ENCODE assay signal across 29 cellular contexts in genomic region chr18:50247562-50247961, GRCh38. TPM values are rescaled to one million over a fixed set of nuclear protein-coding genes. Genes with fewer than 3 reads are reported as not detected.
"Had no signal": no experiment of that assay in that cellular context is flagged by ENCODE, and none has a peak within 500 bp of the region (broad histone marks: within the 10 kb centered on the region; RNA-seq: fewer than 3 reads in every experiment).

No MANE protein-coding gene starts in this region.

- H3K27ac ChIP-seq: stomach, suprapubic skin, testis, thoracic aorta, thyroid gland, tibial artery, tibial nerve, transverse colon, upper lobe of left lung, upper lobe of right lung, uterus, vagina had no signal

- H3K9me3 Mint-ChIP-seq: stimulated activated effector memory CD8-positive, alpha-beta T cell treated with anti-CD3 and anti-CD28 coated beads, Interleukin-12 subunit alpha, Interleukin-12 subunit beta, amount 100 ng/mL, for 72 hours; stimulated activated naive B cell treated with anti-CD40 and anti-IgM and Interleukin-4, amounts not matched to agents 10 μg/mL and 1 μg/mL and 100 μg/mL, for 72 hours; stimulated activated naive CD8-positive, alpha-beta T cell treated with anti-CD3 and anti-CD28 coated beads, Interleukin-15, Interleukin-2, amounts not matched to agents 100 ng/mL and 50 ng/mL, for 24 hours; type B pancreatic cell had no signal

- H3K27ac Mint-ChIP-seq: stimulated activated effector memory CD8-positive, alpha-beta T cell treated with anti-CD3 and anti-CD28 coated beads, Interleukin-12 subunit alpha, Interleukin-12 subunit beta, amount 100 ng/mL, for 72 hours; stimulated activated memory B cell treated with anti-CD40 and anti-IgM and Interleukin-4, amounts not matched to agents 10 μg/mL and 1 μg/mL and 100 μg/mL, for 72 hours; stimulated activated naive B cell treated with anti-CD40 and anti-IgM and Interleukin-4, amounts not matched to agents 10 μg/mL and 1 μg/mL and 100 μg/mL, for 72 hours; stimulated activated naive CD8-positive, alpha-beta T cell treated with anti-CD3 and anti-CD28 coated beads, Interleukin-15, amount 100 ng/mL, for 72 hours; stimulated activated naive CD8-positive, alpha-beta T cell treated with anti-CD3 and anti-CD28 coated beads, Interleukin-15, Interleukin-2, amounts not matched to agents 100 ng/mL and 50 ng/mL, for 24 hours; type B pancreatic cell had no signal

- H3K4me3 ChIP-seq: stomach, suprapubic skin, testis, thoracic aorta, thyroid gland, tibial artery, tibial nerve, transverse colon, upper lobe of left lung, upper lobe of right lung, uterus, vagina had no signal

- DNase-seq: stimulated activated CD4-positive, alpha-beta T cell treated with anti-CD3 and anti-CD28 coated beads, Interleukin-2, amount 100 ng/mL, for 48 hours; stimulated activated CD4-positive, alpha-beta T cell treated with anti-CD3 and anti-CD28 coated beads, Interleukin-4, amount 100 ng/mL, for 1 hour; stimulated activated CD4-positive, alpha-beta T cell treated with anti-CD3 and anti-CD28 coated beads, Interleukin-4, amount 100 ng/mL, for 24 hours; stimulated activated CD4-positive, alpha-beta T cell treated with anti-CD3 and anti-CD28 coated beads, Interleukin-4, amount 100 ng/mL, for 4 hours; stimulated activated CD8-positive, alpha-beta memory T cell treated with anti-CD3 and anti-CD28 coated beads, Interleukin-4, amount 100 ng/mL, for 48 hours; stimulated activated naive B cell treated with anti-CD40 and anti-IgM and Interleukin-4, amounts not matched to agents 10 μg/mL and 1 μg/mL and 100 μg/mL, for 72 hours; stimulated activated naive CD4-positive, alpha-beta T cell; stimulated activated naive CD4-positive, alpha-beta T cell treated with Interleukin-2 at 50 U/mL for 16 hours; stimulated activated naive CD8-positive, alpha-beta T cell treated with anti-CD3 and anti-CD28 coated beads, Interleukin-15, amount 100 ng/mL, for 72 hours; stimulated activated naive CD8-positive, alpha-beta T cell treated with anti-CD3 and anti-CD28 coated beads, Interleukin-15, Interleukin-2, amounts not matched to agents 100 U/mL and 50 U/mL, for 24 hours; stomach; substantia nigra; testis; thyroid gland; tibial artery; transverse colon; trophoblast cell; upper lobe of left lung; upper lobe of right lung; uterus had no signal

- H3K36me3 Mint-ChIP-seq: stimulated activated effector memory CD8-positive, alpha-beta T cell treated with anti-CD3 and anti-CD28 coated beads, Interleukin-12 subunit alpha, Interleukin-12 subunit beta, amount 100 ng/mL, for 72 hours; stimulated activated memory B cell treated with anti-CD40 and anti-IgM and Interleukin-4, amounts not matched to agents 10 μg/mL and 1 μg/mL and 100 μg/mL, for 72 hours; stimulated activated naive B cell treated with anti-CD40 and anti-IgM and Interleukin-4, amounts not matched to agents 10 μg/mL and 1 μg/mL and 100 μg/mL, for 72 hours had no signal

- H3K4me1 ChIP-seq: stomach, suprapubic skin, testis, thyroid gland, tibial artery, tibial nerve, transverse colon, upper lobe of left lung, upper lobe of right lung, uterus, vagina had no signal

- H3K36me3 ChIP-seq: stomach, suprapubic skin, thoracic aorta, thyroid gland, tibial artery, tibial nerve, transverse colon, upper lobe of left lung, upper lobe of right lung, uterus, vagina had no signal

- H3K27me3 ChIP-seq: stomach, suprapubic skin, testis, thyroid gland, tibial artery, tibial nerve, transverse colon, upper lobe of left lung, upper lobe of right lung, uterus, vagina had no signal

- ATAC-seq: stimulated activated effector memory CD8-positive, alpha-beta T cell treated with anti-CD3 and anti-CD28 coated beads, Interleukin-12 subunit alpha, Interleukin-12 subunit beta, amount 100 ng/mL, for 72 hours; stimulated activated memory B cell treated with anti-CD40 and anti-IgM and Interleukin-4, amounts not matched to agents 10 μg/mL and 1 μg/mL and 100 μg/mL, for 72 hours; stimulated activated naive B cell treated with anti-CD40 and anti-IgM and Interleukin-4, amounts not matched to agents 10 μg/mL and 1 μg/mL and 100 μg/mL, for 72 hours; stimulated activated naive CD8-positive, alpha-beta T cell treated with anti-CD3 and anti-CD28 coated beads, Interleukin-15, amount 100 ng/mL, for 72 hours; stimulated activated naive CD8-positive, alpha-beta T cell treated with anti-CD3 and anti-CD28 coated beads, Interleukin-15, Interleukin-2, amounts not matched to agents 100 U/mL and 50 U/mL, for 24 hours; upper lobe of right lung had no signal

- H3K4me1 Mint-ChIP-seq: stimulated activated memory B cell treated with anti-CD40 and anti-IgM and Interleukin-4, amounts not matched to agents 10 μg/mL and 1 μg/mL and 100 μg/mL, for 72 hours; stimulated activated naive B cell treated with anti-CD40 and anti-IgM and Interleukin-4, amounts not matched to agents 10 μg/mL and 1 μg/mL and 100 μg/mL, for 72 hours; stimulated activated naive CD8-positive, alpha-beta T cell treated with anti-CD3 and anti-CD28 coated beads, Interleukin-15, amount 100 ng/mL, for 72 hours had no signal

- H3K4me3 Mint-ChIP-seq: stimulated activated effector memory CD8-positive, alpha-beta T cell treated with anti-CD3 and anti-CD28 coated beads, Interleukin-12 subunit alpha, Interleukin-12 subunit beta, amount 100 ng/mL, for 72 hours; stimulated activated memory B cell treated with anti-CD40 and anti-IgM and Interleukin-4, amounts not matched to agents 10 μg/mL and 1 μg/mL and 100 μg/mL, for 72 hours; stimulated activated naive B cell treated with anti-CD40 and anti-IgM and Interleukin-4, amounts not matched to agents 10 μg/mL and 1 μg/mL and 100 μg/mL, for 72 hours; stimulated activated naive CD8-positive, alpha-beta T cell treated with anti-CD3 and anti-CD28 coated beads, Interleukin-15, amount 100 ng/mL, for 72 hours; stimulated activated naive CD8-positive, alpha-beta T cell treated with anti-CD3 and anti-CD28 coated beads, Interleukin-15, Interleukin-2, amounts not matched to agents 100 ng/mL and 50 ng/mL, for 24 hours; type B pancreatic cell had no signal

- H3K27me3 Mint-ChIP-seq: stimulated activated naive CD8-positive, alpha-beta T cell treated with anti-CD3 and anti-CD28 coated beads, Interleukin-15, amount 100 ng/mL, for 72 hours; stimulated activated naive CD8-positive, alpha-beta T cell treated with anti-CD3 and anti-CD28 coated beads, Interleukin-15, Interleukin-2, amounts not matched to agents 100 ng/mL and 50 ng/mL, for 24 hours; type B pancreatic cell had no signal

- FAIRE-seq: urothelium cell line had no signal

- H3K9me3 ChIP-seq: stomach, suprapubic skin, testis, thoracic aorta, thyroid gland, tibial artery, tibial nerve, transverse colon, upper lobe of left lung, upper lobe of right lung, uterus, vagina had no signal

RNA-seq across cellular contexts. Expression of gene CFAP53, which starts 18.7 kb away (rescaled TPM):
- total RNA-seq: upper lobe of right lung, vagina had no signal
